Comparison of ENCODE assay signal across 8 cellular contexts in genomic region chr9:131273146-131273545, GRCh38.
DNase-seq lines count a peak whose midpoint lies in the region; ATAC-seq and TF ChIP-seq lines count a peak whose summit lies in the region.

No MANE protein-coding gene starts in this region.

- no peak for TF ChIP-seq POLR2A in NB4 (IDR thresholded peaks at IDR 0.05; ENCODE audit: extremely low read depth, insufficient read length)

- H3K9ac ChIP-seq in rectal smooth muscle tissue (ENCODE audit: low read length): no peak overlapping the region

- H3K4me3 ChIP-seq in GM08714 (ENCODE audit: low read length) (peak overlapping the region; percentile 77; the same call in 1 of the 2 replicates), NB4 (ENCODE audit: low read depth, low read length) (peak overlapping the region; percentile 84), rectal smooth muscle tissue (ENCODE audit: low read length) (peak overlapping the region; percentile 56)
- peak overlapping the region; percentile 76 for H3K4me3 ChIP-seq in effector memory CD4-positive, alpha-beta T cell (ENCODE audit: insufficient read depth, low read depth, low read length, poor library complexity, severe bottlenecking)

- peak; percentile 30 for TF ChIP-seq CTCF in NB4 (IDR thresholded peaks at IDR 0.05; ENCODE audit: low read depth, low read length)

- in situ Hi-C loops in ACHN (cut with HindIII; ENCODE audit: low pct_ligation_motif_present, low pct_unique_long_range_greater_than_20kb, low sequenced_read_pairs): no loop called here

- peak overlapping the region; percentile 91 for H3K27ac ChIP-seq in effector memory CD4-positive, alpha-beta T cell (ENCODE audit: insufficient read depth, low read length, poor library complexity, severe bottlenecking)
- no peak overlapping the region for H3K27ac ChIP-seq in rectal smooth muscle tissue (ENCODE audit: low read depth, low read length)

- H3K4me1 ChIP-seq in effector memory CD4-positive, alpha-beta T cell (ENCODE audit: control insufficient read depth, insufficient read depth, low read length, poor library complexity, severe bottlenecking): peaks cover 45% of the 10 kb centered on the region
- H3K4me1 ChIP-seq in rectal smooth muscle tissue (ENCODE audit: control insufficient read depth, insufficient read depth, low read length): no peaks in the 10 kb centered on the region

- DNase-seq in NB4 (ENCODE audit: low read depth) (peak; percentile 89), ACHN (no peak), NCI-H748 (lab: John Stamatoyannopoulos, UW; ENCODE audit: unreplicated experiment) (no peak)
- DNase-seq in effector memory CD4-positive, alpha-beta T cell: no peak

- no peaks in the 10 kb centered on the region for H3K36me3 ChIP-seq in effector memory CD4-positive, alpha-beta T cell (ENCODE audit: control insufficient read depth, insufficient read depth, low read length)
- H3K36me3 ChIP-seq in rectal smooth muscle tissue (ENCODE audit: control insufficient read depth, insufficient read depth, low read length): no peaks in the 10 kb centered on the region

- H3K9me3 ChIP-seq in effector memory CD4-positive, alpha-beta T cell (ENCODE audit: control insufficient read depth, low read length): no peaks in the 10 kb centered on the region

- no peak for ATAC-seq in SK-N-SH treated with all-trans-retinoic acid at 6 μM for 48 hours
- ATAC-seq in HG02642 (IDR thresholded peaks at IDR 0.05; ENCODE audit: poor library complexity, unreplicated experiment): no peak

- H3K27me3 ChIP-seq in effector memory CD4-positive, alpha-beta T cell (replicated peaks; ENCODE audit: control insufficient read depth, insufficient read depth, low read length, poor library complexity, severe bottlenecking): no peaks in the 10 kb centered on the region
- peaks cover 4% of the 10 kb centered on the region for H3K27me3 ChIP-seq in rectal smooth muscle tissue (ENCODE audit: control insufficient read depth, insufficient read depth, low read length)

TF ChIP-seq in SK-N-SH treated with all-trans-retinoic acid at 6 μM for 48 hours, 23 proteins besides CTCF, POLR2A, EP300 and RAD21:
- TF ChIP-seq TCF4 (CRISPR knock-in tag; IDR thresholded peaks at IDR 0.05; ENCODE audit: borderline replicate concordance) (no peak), CSDC2 (CRISPR knock-in tag; IDR thresholded peaks at IDR 0.05) (no peak), ISL1 (CRISPR knock-in tag; IDR thresholded peaks at IDR 0.05) (no peak)
